Comparison of ENCODE assay signal across 8 cellular contexts in genomic region chr7:43625453-43625852, GRCh38. TPM values are rescaled to one million over a fixed set of nuclear protein-coding genes. Genes with fewer than 3 reads are reported as not detected.
DNase-seq lines count a peak whose midpoint lies in the region; ATAC-seq, FAIRE-seq and TF ChIP-seq lines count a peak whose summit lies in the region.

No MANE protein-coding gene starts in this region.

- ATAC-seq in GM18520 (IDR thresholded peaks at IDR 0.05; ENCODE audit: unreplicated experiment) (peak; percentile 66), memory B cell (ENCODE audit: low read depth) (peak; percentile 87), HG03139 (IDR thresholded peaks at IDR 0.05; ENCODE audit: unreplicated experiment) (no peak)

- peak overlapping the region; percentile 79 for H3K27ac Mint-ChIP-seq in T-helper 1 cell treated with Interleukin-12 subunit alpha and Interleukin-12 subunit beta and Interleukin-4 antibody, amounts not matched to agents 30 μg/mL and 1 μg/mL, for 36 hours
- peak overlapping the region; percentile 87 for H3K27ac Mint-ChIP-seq in memory B cell

- H3K4me3 Mint-ChIP-seq in T-helper 1 cell treated with Interleukin-12 subunit alpha and Interleukin-12 subunit beta and Interleukin-4 antibody, amounts not matched to agents 30 μg/mL and 1 μg/mL, for 36 hours, result peak overlapping the region; percentile 46
- H3K4me3 Mint-ChIP-seq in memory B cell, result peak overlapping the region; percentile 67

- H3K27me3 Mint-ChIP-seq in T-helper 1 cell treated with Interleukin-12 subunit alpha and Interleukin-12 subunit beta and Interleukin-4 antibody, amounts not matched to agents 30 μg/mL and 1 μg/mL, for 36 hours (ENCODE audit: low read depth), result no peaks in the 10 kb centered on the region
- no peaks in the 10 kb centered on the region for H3K27me3 Mint-ChIP-seq in memory B cell

- H3K4me3 ChIP-seq in H7 (ENCODE audit: insufficient read depth, low read depth, low read length), result no peak overlapping the region

- no peak for DNase-seq in H54 (ENCODE audit: insufficient read length, low spot score)
- peak in 1 of 2 donors; percentile 42 for DNase-seq in memory B cell (ENCODE audit: low spot score in 2 of 2)
- no peak for DNase-seq in ecto neural progenitor cell (ENCODE audit: low spot score)
- no peak for DNase-seq in H7
- no peak for DNase-seq in NCI-H2081 treated with DMSO at 0.1 percent for 48 hours (lab: John Stamatoyannopoulos, UW)

- no peak for TF ChIP-seq POLR2A in H54 (IDR thresholded peaks at IDR 0.05; ENCODE audit: low read depth, low read length)

- no peaks in the 10 kb centered on the region for H3K36me3 ChIP-seq in H7 (replicated peaks; ENCODE audit: control insufficient read depth, insufficient read depth, low read length)

- H3K27me3 ChIP-seq in H7 (ENCODE audit: control insufficient read depth, insufficient read depth, low read length), result no peaks in the 10 kb centered on the region

- peaks cover 66% of the 10 kb centered on the region for H3K4me1 Mint-ChIP-seq in T-helper 1 cell treated with Interleukin-12 subunit alpha and Interleukin-12 subunit beta and Interleukin-4 antibody, amounts not matched to agents 30 μg/mL and 1 μg/mL, for 36 hours (ENCODE audit: low read depth)
- H3K4me1 Mint-ChIP-seq in memory B cell, result peaks cover 47% of the 10 kb centered on the region

- H3K9me3 Mint-ChIP-seq in T-helper 1 cell treated with Interleukin-12 subunit alpha and Interleukin-12 subunit beta and Interleukin-4 antibody, amounts not matched to agents 30 μg/mL and 1 μg/mL, for 36 hours, result no peaks in the 10 kb centered on the region
- H3K9me3 Mint-ChIP-seq in memory B cell, result no peaks in the 10 kb centered on the region

- peak; percentile 27 for FAIRE-seq in H54 (lab: Jason Lieb, UNC)

- H3K36me3 Mint-ChIP-seq in T-helper 1 cell treated with Interleukin-12 subunit alpha and Interleukin-12 subunit beta and Interleukin-4 antibody, amounts not matched to agents 30 μg/mL and 1 μg/mL, for 36 hours (ENCODE audit: low read depth), result peaks cover 68% of the 10 kb centered on the region
- peaks cover 40% of the 10 kb centered on the region for H3K36me3 Mint-ChIP-seq in memory B cell

RNA-seq across cellular contexts. Expression of gene STK17A, which starts 42.5 kb away (rescaled TPM):
- 12.6 and 15.3 TPM in 2 replicates for total RNA-seq in H7 (2014; rRNA removed; shearing (Covaris generic))
